ENCODE assay signal across 18 cellular contexts in the genomic region with DNA sequence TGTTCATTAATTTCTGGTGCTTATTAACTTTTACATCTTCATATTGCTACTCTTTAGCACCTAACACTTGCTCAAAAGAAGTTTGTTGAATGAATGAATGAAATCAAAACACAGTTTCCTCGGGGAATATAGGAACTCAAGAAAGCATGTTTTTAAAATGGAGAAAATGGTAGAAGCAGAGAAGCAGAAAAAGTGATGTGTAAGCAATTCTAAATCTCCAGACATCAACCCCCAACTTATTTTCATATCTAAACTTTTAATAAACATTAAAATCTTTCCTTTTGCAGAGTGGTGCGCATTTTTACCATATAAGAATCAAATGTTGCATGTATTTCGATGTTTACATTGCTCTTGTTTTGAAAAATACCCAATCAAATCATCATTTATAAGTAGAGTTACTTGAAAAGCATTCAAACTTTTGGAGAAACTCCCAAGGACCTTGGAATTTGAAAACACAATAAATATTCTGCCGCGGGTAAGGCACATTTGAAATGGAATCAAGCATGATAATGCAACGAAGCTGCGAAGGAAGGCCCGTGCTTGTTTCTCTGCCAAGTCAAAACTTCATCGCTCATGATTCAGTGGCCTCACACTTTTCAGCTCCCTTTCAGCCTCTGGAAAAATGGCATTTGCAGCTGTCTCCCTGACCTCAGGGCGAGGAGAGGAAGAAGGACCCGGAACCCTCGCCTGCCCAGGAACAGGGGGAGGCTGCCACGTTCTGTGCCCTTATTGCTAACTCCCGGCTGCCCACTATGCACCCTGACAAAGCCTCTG. TPM values are rescaled to one million over a fixed set of nuclear protein-coding genes. Genes with fewer than 3 reads are reported as not detected.
"Had no signal": no experiment of that assay in that cellular context is flagged by ENCODE, and none has a peak within 500 bp of the region (broad histone marks: within the 10 kb centered on the region; RNA-seq: fewer than 3 reads in every experiment).

No MANE protein-coding gene starts in this region.

- H3K4me3 ChIP-seq: SJCRH30 had no signal

- H3K27me3 ChIP-seq: SJCRH30, tibial nerve had no signal

- ATAC-seq: activated CD8-positive, alpha-beta memory T cell treated with anti-CD3 and anti-CD28 coated beads, Interleukin-2, amount 10 ng/mL, durations not matched to agents 7 days and 5 days; activated T-cell treated with anti-CD3 and anti-CD28 coated beads, Interleukin-2, amount 50 U/mL, for 4 hours had no signal

- H3K36me3 ChIP-seq: heart right ventricle, left ventricle myocardium inferior, SJCRH30, tibial nerve had no signal

- DNase-seq: activated CD4-positive, alpha-beta T cell treated with anti-CD3 and anti-CD28 coated beads for 1 hour; activated CD4-positive, alpha-beta T cell treated with anti-CD3 and anti-CD28 coated beads, Interleukin-2, amount 50 U/mL, for 48 hours; activated CD8-positive, alpha-beta memory T cell treated with anti-CD3 and anti-CD28 coated beads, Interleukin-2, amount 10 ng/mL, durations not matched to agents 7 days and 5 days; activated gamma-delta T cell; activated naive CD8-positive, alpha-beta T cell treated with anti-CD3 and anti-CD28 coated beads, Interleukin-2, amount 10 ng/mL, durations not matched to agents 7 days and 5 days; activated T-cell treated with anti-CD3 and anti-CD28 coated beads, Interleukin-2, amount 50 U/mL, for 4 hours; aorta; heart right ventricle; left ventricle myocardium inferior; stimulated activated CD4-positive, alpha-beta T cell treated with anti-CD3 and anti-CD28 coated beads, Interleukin-4, amount 100 ng/mL, for 4 hours; stimulated activated naive CD8-positive, alpha-beta T cell treated with anti-CD3 and anti-CD28 coated beads, Interleukin-15, amount 100 ng/mL, for 72 hours; T-helper 9 cell had no signal

- H3K27ac ChIP-seq: SJCRH30, tibial nerve had no signal

- H3K4me1 Mint-ChIP-seq: activated naive CD8-positive, alpha-beta T cell treated with anti-CD3 and anti-CD28 coated beads, Interleukin-2, amount 10 ng/mL, durations not matched to agents 7 days and 5 days had no signal

- H3K4me1 ChIP-seq: SJCRH30 had no signal

- FAIRE-seq: frontal cortex, keratinocyte had no signal

- H3K4me3 Mint-ChIP-seq: activated CD8-positive, alpha-beta memory T cell treated with anti-CD3 and anti-CD28 coated beads, Interleukin-2, amount 10 ng/mL, durations not matched to agents 7 days and 5 days had no signal

- H3K9me3 ChIP-seq: SJCRH30, tibial nerve had no signal

- H3K27ac Mint-ChIP-seq: activated CD8-positive, alpha-beta memory T cell treated with anti-CD3 and anti-CD28 coated beads, Interleukin-2, amount 10 ng/mL, durations not matched to agents 7 days and 5 days; activated naive CD8-positive, alpha-beta T cell treated with anti-CD3 and anti-CD28 coated beads, Interleukin-2, amount 10 ng/mL, durations not matched to agents 7 days and 5 days; stimulated activated naive CD8-positive, alpha-beta T cell treated with anti-CD3 and anti-CD28 coated beads, Interleukin-15, amount 100 ng/mL, for 72 hours had no signal

RNA-seq across cellular contexts. Expression of gene SMIM21, which starts 26.7 kb away (rescaled TPM):
- total RNA-seq: activated CD8-positive, alpha-beta memory T cell treated with anti-CD3 and anti-CD28 coated beads, Interleukin-2, amount 10 ng/mL, durations not matched to agents 7 days and 5 days; activated naive CD8-positive, alpha-beta T cell treated with anti-CD3 and anti-CD28 coated beads, Interleukin-2, amount 10 ng/mL, durations not matched to agents 7 days and 5 days; activated T-cell treated with anti-CD3 and anti-CD28 coated beads, Interleukin-2, amount 50 U/mL, for 4 hours; aorta; frontal cortex; heart right ventricle; left ventricle myocardium inferior; pulmonary artery endothelial cell; SJCRH30; skeletal muscle tissue; tibial nerve had no signal
